In the genomic region with DNA sequence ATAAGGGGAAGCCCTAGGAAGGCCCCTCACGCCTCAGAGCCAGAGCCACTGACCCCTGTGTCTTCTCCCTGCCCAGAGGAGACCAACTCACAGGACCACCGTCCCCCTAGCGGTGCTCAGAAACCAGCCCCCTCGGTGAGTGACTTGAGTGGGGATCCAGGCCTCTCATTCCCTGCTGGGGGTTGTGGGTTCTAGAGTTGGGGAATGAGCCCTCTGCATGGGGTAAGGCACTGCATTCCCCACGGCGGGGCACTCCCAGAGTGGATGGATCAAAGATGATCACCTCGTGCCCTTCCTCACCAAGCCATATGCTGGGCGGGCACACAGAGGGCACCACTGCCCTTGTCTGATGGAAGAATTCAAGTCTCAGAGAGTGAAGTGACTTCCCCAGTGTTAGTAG, we compare ENCODE assay signal across 1 cellular context.
TF ChIP-seq lines count a peak whose summit lies in the region.

No MANE protein-coding gene starts in this region.

TF ChIP-seq in H1, 55 proteins besides CTCF, POLR2A, EP300 and RAD21:
- TF ChIP-seq JUN (IDR thresholded peaks at IDR 0.05; ENCODE audit: low read depth, low read length), result no peak
